15 cellular contexts compared by ENCODE assay signal in genomic region chrX:22220941-22221340, GRCh38. TPM values are rescaled to one million over a fixed set of nuclear protein-coding genes. Genes with fewer than 3 reads are reported as not detected.
A peak's percentile ranks its signal among the peaks of the same experiment; 100 is the strongest.
DNase-seq lines count a peak whose midpoint lies in the region; FAIRE-seq lines count a peak whose summit lies in the region.
"Had no signal": no experiment of that assay in that cellular context is flagged by ENCODE, and none has a peak within 500 bp of the region (broad histone marks: within the 10 kb centered on the region; RNA-seq: fewer than 3 reads in every experiment).

No MANE protein-coding gene starts in this region.

- POLR2A ChIA-PET in activated CD4-positive, alpha-beta memory T cell treated with anti-CD3 and anti-CD28 coated beads for 36 hours (lab: Charles Lee): no interaction called here

- H2BK12ac ChIP-seq in trophoblast cell (ENCODE audit: low read length): no peak overlapping the region

- H2BK120ac ChIP-seq in trophoblast cell (ENCODE audit: insufficient read depth, low read length, poor library complexity): no peak overlapping the region

- no peak overlapping the region for H2BK5ac ChIP-seq in trophoblast cell (ENCODE audit: low read depth, low read length, poor library complexity)

- H3K27ac Mint-ChIP-seq in activated CD4-positive, alpha-beta memory T cell treated with anti-CD3 and anti-CD28 coated beads for 36 hours: no peak overlapping the region
- H3K27ac Mint-ChIP-seq: activated B cell treated with CpG ODN at 0.5 μM for 24 hours had no signal

- no peak overlapping the region for H3K18ac ChIP-seq in trophoblast cell (ENCODE audit: low read length)

- no peaks in the 10 kb centered on the region for H3K36me3 Mint-ChIP-seq in activated CD4-positive, alpha-beta memory T cell treated with anti-CD3 and anti-CD28 coated beads for 36 hours

- H3K9me3 ChIP-seq in trophoblast cell (ENCODE audit: insufficient read depth, low read depth, low read length): no peaks in the 10 kb centered on the region
- H3K9me3 ChIP-seq: right atrium auricular region had no signal

- FAIRE-seq in RCC 7860 (lab: Jason Lieb, UNC): peak; percentile 84

- no peak overlapping the region for H4K8ac ChIP-seq in trophoblast cell (ENCODE audit: low read depth, low read length)

- DNase-seq in GM03348 (ENCODE audit: low spot score) (peak; percentile 21), RCC 7860 (ENCODE audit: low spot score) (peak; percentile 86), epithelial cell of prostate (ENCODE audit: low read depth, low spot score) (peak; percentile 51), trophoblast cell (peak; percentile 57 to 82), GM19240 (ENCODE audit: insufficient read length, low spot score) (no peak), hippocampal formation (lab: John Stamatoyannopoulos, UW) (no peak), NCI-H146 (lab: John Stamatoyannopoulos, UW) (no peak)
- no peak for DNase-seq in activated CD4-positive, alpha-beta memory T cell treated with anti-CD3 and anti-CD28 coated beads for 36 hours
- DNase-seq: activated B cell treated with CpG ODN at 0.5 μM for 24 hours; activated T-cell treated with anti-CD3 and anti-CD28 coated beads, Interleukin-2, amount 50 U/mL, for 1 hour; aorta; NCI-H1105 treated with DMSO at 0.1 percent for 48 hours; NCI-H774 had no signal

- H3K9ac ChIP-seq in trophoblast cell (ENCODE audit: low read length): no peak overlapping the region

- H3K23ac ChIP-seq in trophoblast cell (ENCODE audit: low read length): no peak overlapping the region

- H3K4me3 Mint-ChIP-seq in activated CD4-positive, alpha-beta memory T cell treated with anti-CD3 and anti-CD28 coated beads for 36 hours: no peak overlapping the region
- H3K4me3 Mint-ChIP-seq: activated B cell treated with CpG ODN at 0.5 μM for 24 hours had no signal

- intact Hi-C loops in activated CD4-positive, alpha-beta memory T cell treated with anti-CD3 and anti-CD28 coated beads for 36 hours (cut with micrococcal nuclease): no loop called here

- CTCF ChIA-PET in activated CD4-positive, alpha-beta memory T cell treated with anti-CD3 and anti-CD28 coated beads for 36 hours (lab: Charles Lee): no interaction called here

- H2AFZ ChIP-seq in trophoblast cell (ENCODE audit: insufficient read depth, low read length, poor library complexity): no peak overlapping the region

- no peak overlapping the region for H3K4me2 ChIP-seq in trophoblast cell (ENCODE audit: low read length)

- H3K9me3 Mint-ChIP-seq in activated CD4-positive, alpha-beta memory T cell treated with anti-CD3 and anti-CD28 coated beads for 36 hours: no peaks in the 10 kb centered on the region
- H3K9me3 Mint-ChIP-seq: activated B cell treated with CpG ODN at 0.5 μM for 24 hours had no signal

- H3K79me2 ChIP-seq in trophoblast cell (ENCODE audit: control insufficient read depth, insufficient read depth, low read length, poor library complexity): no peaks in the 10 kb centered on the region

- no peak overlapping the region for H3K4ac ChIP-seq in trophoblast cell (ENCODE audit: low read depth, low read length)

- H3K4me1 Mint-ChIP-seq in activated CD4-positive, alpha-beta memory T cell treated with anti-CD3 and anti-CD28 coated beads for 36 hours (ENCODE audit: low read depth): no peaks in the 10 kb centered on the region
- H3K4me1 Mint-ChIP-seq: activated B cell treated with CpG ODN at 0.5 μM for 24 hours had no signal

- H4K91ac ChIP-seq in trophoblast cell (ENCODE audit: low read depth, low read length): no peak overlapping the region

- H3K4me1 ChIP-seq in trophoblast cell (ENCODE audit: control insufficient read depth in 1 of 2, insufficient read depth in 2 of 2, low read length in 2 of 2): peaks cover 0 to 2% of the 10 kb centered on the region in 2 experiments
- H3K4me1 ChIP-seq: right atrium auricular region had no signal

- H3K27ac ChIP-seq in epithelial cell of prostate (peak overlapping the region; percentile 79), trophoblast cell (ENCODE audit: low read depth, low read length) (no peak overlapping the region)
- H3K27ac ChIP-seq: right atrium auricular region had no signal

- no peaks in the 10 kb centered on the region for H3K79me1 ChIP-seq in trophoblast cell (ENCODE audit: low read length)

- H2AK5ac ChIP-seq in trophoblast cell (ENCODE audit: low read length): no peak overlapping the region

- H3K27me3 Mint-ChIP-seq in activated CD4-positive, alpha-beta memory T cell treated with anti-CD3 and anti-CD28 coated beads for 36 hours: no peaks in the 10 kb centered on the region
- H3K27me3 Mint-ChIP-seq: activated B cell treated with CpG ODN at 0.5 μM for 24 hours had no signal

- no peak overlapping the region for H4K12ac ChIP-seq in trophoblast cell (ENCODE audit: low read depth, low read length)

- no peaks in the 10 kb centered on the region for H3K27me3 ChIP-seq in trophoblast cell (ENCODE audit: insufficient read depth, low read length)
- H3K27me3 ChIP-seq: right atrium auricular region had no signal

- no peak overlapping the region for H3K14ac ChIP-seq in trophoblast cell (ENCODE audit: low read length)

- no peak overlapping the region for H3K4me3 ChIP-seq in trophoblast cell (ENCODE audit: low read depth, low read length)
- H3K4me3 ChIP-seq: right atrium auricular region had no signal

- no CpG with 5 or more reads among the region's 2 CpGs for WGBS in trophoblast cell (ENCODE audit: extremely low coverage, insufficient coverage, insufficient read length)

- H3K36me3 ChIP-seq in trophoblast cell (ENCODE audit: control insufficient read depth in 1 of 2, insufficient read depth in 2 of 2, low read length in 2 of 2): no peaks in the 10 kb centered on the region
- H3K36me3 ChIP-seq: right atrium auricular region had no signal

RNA-seq across cellular contexts. Expression of gene CBLL2, which starts 51.8 kb away (rescaled TPM):
- not detected in 2 replicates for polyA plus RNA-seq in trophoblast cell (2013)
- total RNA-seq in activated CD4-positive, alpha-beta memory T cell treated with anti-CD3 and anti-CD28 coated beads for 36 hours: not detected
- total RNA-seq: activated B cell treated with CpG ODN at 0.5 μM for 24 hours, aorta, right atrium auricular region, SK-MEL-5 had no signal
- polyA plus RNA-seq: aorta had no signal

Comparison
In these comparisons a context has a peak if more than half of its experiments do, and no peak if none do; other contexts are left out.
1. DNase-seq: peak in GM03348 (single experiment), RCC 7860 (single experiment), epithelial cell of prostate (single experiment) and trophoblast cell (2 of 2); none in GM19240 (single experiment), activated CD4-positive, alpha-beta memory T cell treated with anti-CD3 and anti-CD28 coated beads for 36 hours (single experiment), hippocampal formation (0 of 2) and NCI-H146 (single experiment).